In the genomic region with DNA sequence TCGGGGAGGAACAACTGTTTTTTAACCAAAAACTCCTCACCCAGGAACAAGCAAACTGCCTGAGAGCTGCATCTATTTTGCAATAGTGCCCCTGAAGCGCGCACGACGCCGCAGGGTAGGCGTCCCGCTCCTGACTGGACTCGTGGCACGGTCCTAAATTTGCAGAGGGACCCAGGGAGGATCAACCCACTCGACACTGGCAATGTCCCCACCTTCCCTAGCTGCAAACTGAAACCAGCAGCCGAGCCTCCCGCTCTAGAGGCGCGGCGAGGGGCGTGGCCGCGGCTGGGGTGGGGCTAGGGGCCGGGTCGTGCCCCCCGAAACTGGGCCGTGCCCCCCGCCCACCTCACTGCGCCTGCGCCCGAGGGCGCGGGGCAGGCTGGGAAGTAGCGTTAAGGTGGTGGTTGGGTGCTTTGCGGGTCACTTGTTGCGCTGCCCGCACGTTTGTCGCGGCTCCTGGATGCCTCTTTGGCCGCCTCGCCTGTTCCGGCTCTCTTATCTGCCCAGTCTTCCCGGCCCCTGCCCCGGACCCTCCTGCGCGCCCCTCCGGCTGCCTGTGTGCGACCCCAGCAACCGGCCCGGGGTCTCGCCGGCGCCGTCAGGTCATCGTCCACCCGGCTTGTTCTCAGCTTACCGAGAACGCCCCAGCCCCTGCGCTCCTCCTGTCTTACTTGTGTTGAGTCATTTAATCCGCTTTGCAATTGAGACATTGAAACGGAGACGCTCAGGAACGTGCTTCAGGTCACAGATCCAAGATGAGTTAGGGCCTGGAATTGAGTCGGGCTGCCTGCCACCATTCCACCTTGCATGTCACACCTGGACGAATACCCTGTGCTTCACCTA, we compare ENCODE assay signal across 8 cellular contexts. TPM values are rescaled to one million over a fixed set of nuclear protein-coding genes. Genes with fewer than 3 reads are reported as not detected.
A peak's percentile ranks its signal among the peaks of the same experiment; 100 is the strongest.
DNase-seq lines count a peak whose midpoint lies in the region; ATAC-seq and TF ChIP-seq lines count a peak whose summit lies in the region.

No MANE protein-coding gene starts in this region.

- intact Hi-C loops in mucosa of descending colon (cut with DNase I, micrococcal nuclease) = no loop called here

- H3K9ac ChIP-seq in OCI-LY1 (ENCODE audit: low read length) = peak overlapping the region; percentile 91

- TF ChIP-seq CTCF in OCI-LY1 (IDR thresholded peaks at IDR 0.05; ENCODE audit: low read length) (no peak), epithelial cell of esophagus (IDR thresholded peaks at IDR 0.05; ENCODE audit: insufficient read depth, low read depth, low read length, missing control alignments) (no peak), mucosa of descending colon (IDR thresholded peaks at IDR 0.05) (no peak)

- DNase-seq in D341Med (ENCODE audit: low spot score) = peak; percentile 99
- DNase-seq in HT1080 (ENCODE audit: low read depth) = peak; percentile 74
- DNase-seq in activated T-cell treated with anti-CD3 and anti-CD28 coated beads for 24 hours (ENCODE audit: low read depth) = peak; percentile 89
- peak; percentile 74 for DNase-seq in epithelial cell of esophagus (ENCODE audit: low read depth)
- peak; percentile 88 to 94 (median 91) for DNase-seq in mucosa of descending colon
- peak; percentile 79 to 83 for DNase-seq in stimulated activated CD8-positive, alpha-beta memory T cell treated with anti-CD3 and anti-CD28 coated beads, Interleukin-4, amount 100 ng/mL, for 1 hour (ENCODE audit: low read depth in 2 of 2, low spot score in 1 of 2)

- H3K9me3 ChIP-seq in OCI-LY1 (ENCODE audit: low read length) (no peaks in the 10 kb centered on the region), mucosa of descending colon (no peaks in the 10 kb centered on the region)

- ATAC-seq in GM21381 (IDR thresholded peaks at IDR 0.05; ENCODE audit: unreplicated experiment) (peak; percentile 97), mucosa of descending colon (peak; percentile 100)

- H3K27me3 ChIP-seq in OCI-LY1 (ENCODE audit: insufficient read depth, low read length) = no peaks in the 10 kb centered on the region

- H3K4me2 ChIP-seq in OCI-LY1 (ENCODE audit: low read length) = peak overlapping the region; percentile 85

- no peak overlapping the region for H3K27ac ChIP-seq in OCI-LY1 (ENCODE audit: low read depth, low read length, poor library complexity, severe bottlenecking)

- H3K4me1 ChIP-seq in OCI-LY1 (ENCODE audit: insufficient read depth, low read length, severe bottlenecking) = peaks cover 10% of the 10 kb centered on the region
- H3K4me1 ChIP-seq in mucosa of descending colon (ENCODE audit: low read depth) = no peaks in the 10 kb centered on the region

- no peaks in the 10 kb centered on the region for H3K79me2 ChIP-seq in OCI-LY1 (ENCODE audit: insufficient read depth, low read length)

- no peaks in the 10 kb centered on the region for H3K9me2 ChIP-seq in OCI-LY1 (ENCODE audit: low read depth, low read length)

- peak overlapping the region; percentile 94 for H3K4me3 ChIP-seq in OCI-LY1 (ENCODE audit: low read depth, low read length, poor library complexity, severe bottlenecking)
- H3K4me3 ChIP-seq in epithelial cell of esophagus (ENCODE audit: low read length) = peak overlapping the region; percentile 60
- H3K4me3 ChIP-seq in mucosa of descending colon = peak overlapping the region; percentile 39

- H2AFZ ChIP-seq in OCI-LY1 (ENCODE audit: low read length) = peak overlapping the region; percentile 93

- H3F3A ChIP-seq in OCI-LY1 (ENCODE audit: insufficient read depth, low read length) = no peaks in the 10 kb centered on the region

- no peaks in the 10 kb centered on the region for H4K20me1 ChIP-seq in OCI-LY1 (ENCODE audit: insufficient read depth, low read length)

- H3K36me3 ChIP-seq in OCI-LY1 (ENCODE audit: insufficient read depth, low read length) (no peaks in the 10 kb centered on the region), mucosa of descending colon (ENCODE audit: low read depth) (no peaks in the 10 kb centered on the region)

RNA-seq across cellular contexts. Expression of gene LSM14A, which starts 37.9 kb away (rescaled TPM):
- total RNA-seq in HT1080 (2014; rRNA removed; shearing (Covaris generic)) = 60.0 and 137 TPM in 2 replicates
- polyA plus RNA-seq in HT1080 (2015; cell fraction: cytosol; rRNA removed) = 100 and 107 TPM in 2 replicates
- polyA plus RNA-seq in HT1080 (2015; cell fraction: nucleus; rRNA removed) = 68.1 and 68.7 TPM in 2 replicates
- total RNA-seq in mucosa of descending colon = 100 to 1,000 TPM in 1 of 3 donors, 10 to 100 TPM in 2; 72.5 to 111 (median 85.6) TPM

Comparison
In these comparisons a context has a peak if more than half of its experiments do, and no peak if none do; other contexts are left out.
1. H3K4me3 ChIP-seq: peak in every context shown above with its lines; median percentile 94 in OCI-LY1; 60 in epithelial cell of esophagus; 39 in mucosa of descending colon.